8 cellular contexts compared by ENCODE assay signal in genomic region chr6:52995913-52996685, GRCh38.
DNase-seq lines count a peak whose midpoint lies in the region; ATAC-seq, FAIRE-seq and TF ChIP-seq lines count a peak whose summit lies in the region.

No MANE protein-coding gene starts in this region.

- H3K27ac Mint-ChIP-seq in activated T-cell treated with anti-CD3 and anti-CD28 coated beads, Interleukin-2, amount 50 U/mL, for 24 hours: peak overlapping the region; percentile 100

- H3K4me3 Mint-ChIP-seq in activated T-cell treated with anti-CD3 and anti-CD28 coated beads, Interleukin-2, amount 50 U/mL, for 24 hours: peak overlapping the region; percentile 95

- no peak for FAIRE-seq in D721Med (lab: Jason Lieb, UNC)

- H3K36me3 Mint-ChIP-seq in activated T-cell treated with anti-CD3 and anti-CD28 coated beads, Interleukin-2, amount 50 U/mL, for 24 hours (ENCODE audit: low read depth): peaks cover 17% of the 10 kb centered on the region

- no peak for ATAC-seq in GM21526 (IDR thresholded peaks at IDR 0.05; ENCODE audit: low FRiP score, unreplicated experiment)

- H3K27me3 Mint-ChIP-seq in activated T-cell treated with anti-CD3 and anti-CD28 coated beads, Interleukin-2, amount 50 U/mL, for 24 hours: peaks cover 7% of the 10 kb centered on the region

- peaks cover 46% of the 10 kb centered on the region for H3K4me1 Mint-ChIP-seq in activated T-cell treated with anti-CD3 and anti-CD28 coated beads, Interleukin-2, amount 50 U/mL, for 24 hours (ENCODE audit: low read depth)

- DNase-seq in NCI-H1436 (lab: John Stamatoyannopoulos, UW): peak; percentile 23
- no peak for DNase-seq in NCI-H1436 treated with DMSO at 0.1 percent for 48 hours (lab: John Stamatoyannopoulos, UW)
- peak; percentile 87 for DNase-seq in NCI-H69 (lab: John Stamatoyannopoulos, UW)
- DNase-seq in activated T-cell treated with anti-CD3 and anti-CD28 coated beads, Interleukin-2, amount 50 U/mL, for 24 hours: peak; percentile 64
- peak; percentile 87 for DNase-seq in fibroblast of pulmonary artery (ENCODE audit: low read depth)
- DNase-seq in non-pigmented ciliary epithelial cell (ENCODE audit: low read depth): peak; percentile 73
- DNase-seq in D721Med (ENCODE audit: insufficient read length, low spot score): no peak

- TF ChIP-seq CTCF in fibroblast of pulmonary artery (IDR thresholded peaks at IDR 0.05; ENCODE audit: low read length, missing control alignments) (no peak), D721Med (IDR thresholded peaks at IDR 0.05; ENCODE audit: insufficient read depth, missing control alignments) (no peak)

- H3K4me3 ChIP-seq in fibroblast of pulmonary artery (replicated peaks; ENCODE audit: low read depth, low read length): peak overlapping the region; percentile 12

- no peaks in the 10 kb centered on the region for H3K9me3 Mint-ChIP-seq in activated T-cell treated with anti-CD3 and anti-CD28 coated beads, Interleukin-2, amount 50 U/mL, for 24 hours

Comparison
In these comparisons a context has a peak if more than half of its experiments do, and no peak if none do; other contexts are left out.
1. DNase-seq: peak in NCI-H1436 (single experiment), NCI-H69 (single experiment), activated T-cell treated with anti-CD3 and anti-CD28 coated beads, Interleukin-2, amount 50 U/mL, for 24 hours (single experiment), fibroblast of pulmonary artery (single experiment) and non-pigmented ciliary epithelial cell (single experiment); none in NCI-H1436 treated with DMSO at 0.1 percent for 48 hours (single experiment) and D721Med (single experiment).